Comparison of ENCODE assay signal across 12 cellular contexts in genomic region chr3:58288011-58288728, GRCh38. TPM values are rescaled to one million over a fixed set of nuclear protein-coding genes. Genes with fewer than 3 reads are reported as not detected.
DNase-seq lines count a peak whose midpoint lies in the region; FAIRE-seq and TF ChIP-seq lines count a peak whose summit lies in the region.
"Had no signal": no experiment of that assay in that cellular context is flagged by ENCODE, and none has a peak within 500 bp of the region (broad histone marks: within the 10 kb centered on the region; RNA-seq: fewer than 3 reads in every experiment).

No MANE protein-coding gene starts in this region.

- no peak overlapping the region for H4K91ac ChIP-seq in H9 (ENCODE audit: insufficient read length, low read depth, low read length)

- no peaks in the 10 kb centered on the region for H3K9me3 ChIP-seq in H9 (ENCODE audit: control insufficient read depth, low read depth, low read length)
- no peaks in the 10 kb centered on the region for H3K9me3 ChIP-seq in astrocyte (ENCODE audit: insufficient read depth, low read depth, low read length)
- H3K9me3 ChIP-seq: gastroesophageal sphincter, lower lobe of right lung, tibial nerve had no signal

- no peaks in the 10 kb centered on the region for H3K23me2 ChIP-seq in H9 (ENCODE audit: insufficient read length, low read depth, low read length, poor library complexity, severe bottlenecking)

- H2BK15ac ChIP-seq in H9 (ENCODE audit: low read depth, low read length) = no peak overlapping the region

- no peak overlapping the region for H2BK5ac ChIP-seq in H9 (ENCODE audit: insufficient read length, low read length)

- no peak overlapping the region for H3K27ac Mint-ChIP-seq in H9
- no peak overlapping the region for H3K27ac Mint-ChIP-seq in astrocyte (ENCODE audit: unreplicated experiment)
- no peak overlapping the region for H3K27ac Mint-ChIP-seq in neural crest cell (ENCODE audit: unreplicated experiment)
- no peak overlapping the region for H3K27ac Mint-ChIP-seq in nephron progenitor cell

- H3K27ac ChIP-seq in H9 (ENCODE audit: insufficient read length, low read depth, low read length) (no peak overlapping the region), astrocyte (ENCODE audit: low read depth, low read length) (no peak overlapping the region)
- H3K27ac ChIP-seq: gastroesophageal sphincter, lower lobe of right lung, tibial nerve had no signal

- no peak overlapping the region for H2BK12ac ChIP-seq in H9 (ENCODE audit: insufficient read length, low read depth, low read length)

- no peak overlapping the region for H4K8ac ChIP-seq in H9 (replicated peaks; ENCODE audit: insufficient read length, low read depth, low read length)

- no peak overlapping the region for H2AFZ ChIP-seq in H9 (ENCODE audit: low read length)
- H2AFZ ChIP-seq in astrocyte (ENCODE audit: low read depth, low read length) = no peak overlapping the region

- H3K14ac ChIP-seq in H9 (ENCODE audit: insufficient read depth, low read length) = no peak overlapping the region

- no peak overlapping the region for H3K4me3 ChIP-seq in astrocyte (ENCODE audit: insufficient read depth, low read depth, low read length)
- H3K4me3 ChIP-seq: gastroesophageal sphincter, lower lobe of right lung, tibial nerve had no signal

- no peaks in the 10 kb centered on the region for H3K79me2 ChIP-seq in H9 (ENCODE audit: insufficient read depth, low read length)
- H3K79me2 ChIP-seq in astrocyte (ENCODE audit: insufficient read depth, low read length) = no peaks in the 10 kb centered on the region

- no CpG with 5 or more reads among the region's 4 CpGs for WGBS in H9 (ENCODE audit: extremely low coverage, insufficient read length, low lambda C conversion rate)

- no peak overlapping the region for H2BK120ac ChIP-seq in H9 (ENCODE audit: low read depth, low read length, poor library complexity, severe bottlenecking)

- H3K27me3 ChIP-seq in H9 (ENCODE audit: insufficient read depth, low read length) (no peaks in the 10 kb centered on the region), astrocyte (ENCODE audit: insufficient read depth, low read length) (no peaks in the 10 kb centered on the region)
- H3K27me3 ChIP-seq: gastroesophageal sphincter, tibial nerve had no signal

- H3K23ac ChIP-seq in H9 (ENCODE audit: insufficient read length, low read depth, low read length) = no peak overlapping the region

- no peak overlapping the region for H3K56ac ChIP-seq in H9 (ENCODE audit: insufficient read length, low read depth, low read length)

- peaks cover 3 to 17% (median 12%) of the 10 kb centered on the region in 3 experiments; a peak in 5 of 7 replicates for H3K36me3 Mint-ChIP-seq in H9 (ENCODE audit: insufficient read depth in 1 of 3, low read depth in 3 of 3)
- peaks cover 7% of the 10 kb centered on the region for H3K36me3 Mint-ChIP-seq in astrocyte (ENCODE audit: low read depth, unreplicated experiment)
- H3K36me3 Mint-ChIP-seq in neural crest cell (ENCODE audit: low read depth) = peaks cover 17% of the 10 kb centered on the region
- peaks cover 41% of the 10 kb centered on the region for H3K36me3 Mint-ChIP-seq in nephron progenitor cell (ENCODE audit: low read depth)

- no peaks in the 10 kb centered on the region for H3K27me3 Mint-ChIP-seq in H9 (ENCODE audit: low read depth)
- H3K27me3 Mint-ChIP-seq in astrocyte (ENCODE audit: low read depth, unreplicated experiment) = peaks cover 2% of the 10 kb centered on the region
- no peaks in the 10 kb centered on the region for H3K27me3 Mint-ChIP-seq in neural crest cell (ENCODE audit: low read depth)
- H3K27me3 Mint-ChIP-seq in nephron progenitor cell (ENCODE audit: low read depth, poor library complexity) = peaks cover 6% of the 10 kb centered on the region

- no peak overlapping the region for H3T11ph ChIP-seq in H9 (ENCODE audit: low read length)

- no peak overlapping the region for H2BK20ac ChIP-seq in H9 (ENCODE audit: low read depth, low read length, poor library complexity, severe bottlenecking)

- H3K4me1 Mint-ChIP-seq in H9 (no peaks in the 10 kb centered on the region), astrocyte (ENCODE audit: low read depth, unreplicated experiment) (no peaks in the 10 kb centered on the region), neural crest cell (no peaks in the 10 kb centered on the region), nephron progenitor cell (peaks cover 16% of the 10 kb centered on the region)

- no peak overlapping the region for H3K18ac ChIP-seq in H9 (ENCODE audit: insufficient read length, low read depth, low read length)

- H4K20me1 ChIP-seq in H9 (ENCODE audit: control insufficient read depth, insufficient read depth, insufficient read length) = no peaks in the 10 kb centered on the region
- H4K20me1 ChIP-seq in astrocyte (ENCODE audit: insufficient read depth, low read length) = no peaks in the 10 kb centered on the region

- no peaks in the 10 kb centered on the region for H3K79me1 ChIP-seq in H9 (ENCODE audit: insufficient read depth, low read depth, low read length, poor library complexity, severe bottlenecking)

- TF ChIP-seq CTCF in H9 (conservative IDR thresholded peaks at IDR 0.05) (0 out of 3 replicates have a peak, but pooled peaks have one; percentile 9), astrocyte (IDR thresholded peaks at IDR 0.05; ENCODE audit: insufficient read depth, low read depth, low read length) (peak; percentile 9), neural crest cell (conservative IDR thresholded peaks at IDR 0.05) (peak; percentile 13), nephron progenitor cell (IDR thresholded peaks at IDR 0.05) (no peak)

- H3K4me1 ChIP-seq in H9 (ENCODE audit: insufficient read depth, low read length) = no peaks in the 10 kb centered on the region
- H3K4me1 ChIP-seq in astrocyte (ENCODE audit: insufficient read depth, low read length) = no peaks in the 10 kb centered on the region
- H3K4me1 ChIP-seq: gastroesophageal sphincter, lower lobe of right lung had no signal

- H4K5ac ChIP-seq in H9 (ENCODE audit: insufficient read length, low read depth, low read length) = no peak overlapping the region

- DNase-seq in H9 = no peak
- DNase-seq in astrocyte (ENCODE audit: low read depth) = no peak
- DNase-seq in neural crest cell (ENCODE audit: low read depth, low spot score) = no peak
- DNase-seq in SW480 (ENCODE audit: low spot score) = no peak
- DNase-seq in nephron progenitor cell = no peak
- no peak for DNase-seq in activated CD4-positive, alpha-beta T cell treated with anti-CD3 and anti-CD28 coated beads, Interleukin-2, amount 50 U/mL, for 1 hour
- DNase-seq: activated T-cell treated with anti-CD3 and anti-CD28 coated beads, Interleukin-2, amount 50 U/mL, for 4 hours; central memory CD4-positive, alpha-beta T cell; lower lobe of right lung; NCI-H1417 treated with DMSO at 0.1 percent for 48 hours had no signal

- H3K9me3 Mint-ChIP-seq in H9 (peaks cover 14 to 18% of the 10 kb centered on the region in 2 experiments; a peak in 4 of 5 replicates), astrocyte (ENCODE audit: unreplicated experiment) (peaks cover 3% of the 10 kb centered on the region), neural crest cell (peaks cover 4% of the 10 kb centered on the region), nephron progenitor cell (peaks cover 27% of the 10 kb centered on the region)
- H3K9me3 Mint-ChIP-seq: activated T-cell treated with anti-CD3 and anti-CD28 coated beads, Interleukin-2, amount 50 U/mL, for 4 hours had no signal

- no peak overlapping the region for H2AK5ac ChIP-seq in H9 (ENCODE audit: insufficient read length, low read length)

- H3K9ac ChIP-seq in H9 (ENCODE audit: extremely low read depth, insufficient read length, low read length) = no peak overlapping the region
- H3K9ac ChIP-seq in astrocyte (ENCODE audit: low read length) = no peak overlapping the region

- H3K4me2 ChIP-seq in H9 (ENCODE audit: insufficient read depth, insufficient read length, low read length) (no peak overlapping the region), astrocyte (ENCODE audit: low read length) (no peak overlapping the region)

- H3K36me3 ChIP-seq in astrocyte (ENCODE audit: insufficient read depth, low read length) = peaks cover 3% of the 10 kb centered on the region

- H3K4me3 Mint-ChIP-seq in H9 (no peak overlapping the region), astrocyte (ENCODE audit: unreplicated experiment) (no peak overlapping the region), neural crest cell (no peak overlapping the region), nephron progenitor cell (no peak overlapping the region)
- H3K4me3 Mint-ChIP-seq: activated T-cell treated with anti-CD3 and anti-CD28 coated beads, Interleukin-2, amount 50 U/mL, for 4 hours had no signal

- H3K4ac ChIP-seq in H9 (ENCODE audit: low read depth, low read length) = no peak overlapping the region

- FAIRE-seq in astrocyte (lab: Jason Lieb, UNC) = no peak

RNA-seq across cellular contexts. Expression of gene RPP14, which starts 17.9 kb away (rescaled TPM):
- total RNA-seq in H9 (2021) (23.9 and 24.4 TPM in 2 replicates), astrocyte (19.0 and 22.2 TPM in 2 replicates), neural crest cell (29.9 and 30.9 TPM in 2 replicates)

RNA-seq across cellular contexts. Expression of gene HTD2, which starts 18.1 kb away (rescaled TPM):
- total RNA-seq in H9 (2021) (13.4 and 16.1 TPM in 2 replicates), astrocyte (7.3 and 7.7 TPM in 2 replicates), neural crest cell (10.9 and 11.3 TPM in 2 replicates)

RNA-seq across cellular contexts. Expression of gene PXK, which starts 44.5 kb away (rescaled TPM):
- total RNA-seq in H9 (2021) (3.3 and 3.4 TPM in 2 replicates), astrocyte (10.3 and 10.5 TPM in 2 replicates), neural crest cell (5.4 and 6.1 TPM in 2 replicates)

RNA-seq across cellular contexts. Expression of gene ABHD6, which starts 50.6 kb away (rescaled TPM):
- total RNA-seq in H9 (2021) (1.8 and 2.2 TPM in 2 replicates), astrocyte (3.8 and 3.9 TPM in 2 replicates), neural crest cell (5.5 and 7.3 TPM in 2 replicates)
